ENCODE assay signal across 10 cellular contexts in the genomic region with DNA sequence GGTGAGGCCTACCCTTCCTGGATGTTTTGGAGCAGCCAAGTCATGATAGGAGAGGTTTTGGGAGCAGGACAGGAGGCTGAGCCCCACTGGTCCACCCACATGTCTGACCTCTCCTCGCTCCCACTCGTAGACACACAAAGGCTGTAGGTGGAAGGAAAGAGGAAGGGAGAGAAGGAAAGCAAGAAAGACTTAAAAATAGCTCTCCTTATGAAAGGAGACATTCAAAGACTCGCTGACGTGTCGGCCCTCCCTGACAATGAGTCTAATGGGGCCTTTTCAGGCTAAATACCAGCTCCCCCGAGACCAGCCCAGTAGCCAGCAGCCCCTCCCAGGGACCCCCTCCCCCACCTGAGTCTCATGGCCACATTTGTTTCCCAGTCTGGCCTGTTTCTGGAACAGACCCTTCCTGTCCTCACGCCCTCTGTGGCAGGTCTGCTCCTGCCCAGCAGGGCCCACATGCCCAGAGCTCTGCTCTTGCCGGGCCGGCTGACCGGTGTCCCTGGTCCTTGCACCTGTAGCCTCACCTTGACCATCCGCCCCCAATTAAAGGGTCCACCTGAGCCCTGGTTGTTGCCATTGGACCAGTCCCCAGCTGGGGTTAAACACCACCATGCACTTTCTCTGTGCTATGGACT. TPM values are rescaled to one million over a fixed set of nuclear protein-coding genes. Genes with fewer than 3 reads are reported as not detected.
"Had no signal": no experiment of that assay in that cellular context is flagged by ENCODE, and none has a peak within 500 bp of the region (broad histone marks: within the 10 kb centered on the region; RNA-seq: fewer than 3 reads in every experiment).

No MANE protein-coding gene starts in this region.

- FAIRE-seq: bronchial epithelial cell had no signal

- ATAC-seq: activated naive CD8-positive, alpha-beta T cell treated with anti-CD3 and anti-CD28 coated beads, Interleukin-2, amount 50 U/mL, for 24 hours; gastrocnemius medialis; left lobe of liver; natural killer cell; stimulated activated effector memory CD8-positive, alpha-beta T cell treated with anti-CD3 and anti-CD28 coated beads, Interleukin-12 subunit alpha, Interleukin-12 subunit beta, amount 100 ng/mL, for 72 hours had no signal

- H3K4me1 ChIP-seq: ascending aorta had no signal

- H3K36me3 ChIP-seq: ascending aorta, gastrocnemius medialis had no signal

- H3K27me3 ChIP-seq: ascending aorta, gastrocnemius medialis had no signal

- H3K9me3 ChIP-seq: ascending aorta, gastrocnemius medialis had no signal

- H3K4me3 ChIP-seq: ascending aorta, gastrocnemius medialis had no signal

- DNase-seq: activated CD4-positive, alpha-beta memory T cell treated with anti-CD3 and anti-CD28 coated beads, Interleukin-2, amount 10 ng/mL, durations not matched to agents 7 days and 5 days; activated naive CD8-positive, alpha-beta T cell treated with anti-CD3 and anti-CD28 coated beads, Interleukin-2, amount 50 U/mL, for 24 hours; gastrocnemius medialis; islet precursor cell; natural killer cell had no signal

- H3K27ac ChIP-seq: ascending aorta, gastrocnemius medialis, VCaP had no signal

RNA-seq across cellular contexts. Expression of a gene that starts 49.3 kb away (rescaled TPM):
- total RNA-seq: bronchial epithelial cell, natural killer cell had no signal
